Comparison of ENCODE assay signal across 10 cellular contexts in the genomic region with DNA sequence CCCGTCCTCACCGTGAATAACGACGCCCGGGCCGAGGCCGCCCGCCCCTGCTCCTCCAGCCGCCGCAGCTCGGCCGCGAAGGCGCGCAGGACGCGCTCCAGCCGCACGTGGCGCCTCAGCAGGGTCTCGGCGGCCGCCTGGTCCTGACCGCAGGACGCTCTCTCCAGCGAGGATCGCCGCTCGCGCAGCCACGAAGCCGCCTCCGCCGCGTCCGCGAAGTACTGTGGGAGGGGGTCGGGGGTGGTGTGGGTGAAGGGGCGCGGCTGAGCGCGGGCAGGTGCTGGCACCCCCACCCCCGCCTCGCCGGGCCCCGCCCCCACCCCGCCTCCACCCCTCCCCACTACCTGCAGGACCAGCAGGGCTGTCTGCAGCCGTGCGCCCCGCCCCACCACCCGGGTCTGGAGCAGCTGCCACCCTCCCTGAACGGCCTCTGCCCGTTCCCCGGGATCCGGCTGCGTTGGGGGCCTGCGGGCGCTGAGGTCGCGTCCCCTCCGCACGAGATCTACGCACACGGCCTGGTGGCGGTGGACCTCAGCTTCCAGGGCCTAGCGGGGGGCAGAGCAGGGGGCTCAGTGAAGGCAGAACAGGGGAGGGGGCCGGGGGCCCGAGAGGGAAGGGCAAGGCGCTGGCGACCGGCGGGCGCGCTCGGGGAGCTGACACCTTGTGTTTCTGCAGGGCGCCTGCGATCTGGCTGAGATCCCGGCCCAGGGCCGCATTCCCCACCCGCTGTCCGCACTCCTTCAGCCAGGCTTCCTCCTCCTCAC. TPM values are rescaled to one million over a fixed set of nuclear protein-coding genes. Genes with fewer than 3 reads are reported as not detected.
DNase-seq lines count a peak whose midpoint lies in the region; ATAC-seq and TF ChIP-seq lines count a peak whose summit lies in the region.
"Had no signal": no experiment of that assay in that cellular context is flagged by ENCODE, and none has a peak within 500 bp of the region (broad histone marks: within the 10 kb centered on the region; RNA-seq: fewer than 3 reads in every experiment).

No MANE protein-coding gene starts in this region.

- in situ Hi-C loops in astrocyte of the cerebellum (cut with HindIII; ENCODE audit: low sequenced_read_pairs): loop anchor here (25.0 kb wide), 1 partner anchor 95 kb away; no protein-coding TSS in a partner anchor

- no peaks in the 10 kb centered on the region for H3K79me2 ChIP-seq in H9 (ENCODE audit: insufficient read depth, low read length)
- H3K79me2 ChIP-seq in PC-3 (ENCODE audit: low read length): no peaks in the 10 kb centered on the region

- peaks cover 7% of the 10 kb centered on the region; the same call in 1 of the 2 replicates for H3K27me3 ChIP-seq in H9 (ENCODE audit: insufficient read depth, low read length)
- peaks cover 2% of the 10 kb centered on the region for H3K27me3 ChIP-seq in rectal smooth muscle tissue (ENCODE audit: control insufficient read depth, insufficient read depth, low read length)
- no peaks in the 10 kb centered on the region for H3K27me3 ChIP-seq in PC-3 (ENCODE audit: low read length)

- no peak overlapping the region for H2AK5ac ChIP-seq in H9 (ENCODE audit: insufficient read length, low read length)

- peak overlapping the region; percentile 15 for H3K4me3 ChIP-seq in astrocyte of the cerebellum (ENCODE audit: low read depth, low read length)
- H3K4me3 ChIP-seq in iPS-11a (ENCODE audit: low read depth, low read length): peak overlapping the region; percentile 24
- peak overlapping the region; percentile 55 for H3K4me3 ChIP-seq in rectal smooth muscle tissue (ENCODE audit: low read length)
- no peak overlapping the region for H3K4me3 ChIP-seq in PC-3 (ENCODE audit: low read length)

- H2BK20ac ChIP-seq in H9 (ENCODE audit: low read depth, low read length, poor library complexity, severe bottlenecking): no peak overlapping the region

- H3K9me3 Mint-ChIP-seq in H9: no peaks in the 10 kb centered on the region; a peak in 1 of 5 replicates

- no peak overlapping the region for H3K23ac ChIP-seq in H9 (ENCODE audit: insufficient read length, low read depth, low read length)

- no peaks in the 10 kb centered on the region for H3F3A ChIP-seq in PC-3 (ENCODE audit: low read length, unreplicated experiment)

- H3K23me2 ChIP-seq in H9 (ENCODE audit: insufficient read length, low read depth, low read length, poor library complexity, severe bottlenecking): peaks cover 3% of the 10 kb centered on the region

- ATAC-seq in PC-3: no peak
- ATAC-seq in activated CD4-positive, CD25-positive, alpha-beta regulatory T cell treated with anti-CD3 and anti-CD28 coated beads, Interleukin-2, amount 50 U/mL, for 24 hours: no peak

- H3K4me2 ChIP-seq in H9 (ENCODE audit: insufficient read depth, insufficient read length, low read length) (peak overlapping the region; percentile 32), PC-3 (ENCODE audit: low read length) (no peak overlapping the region)

- H2BK120ac ChIP-seq in H9 (ENCODE audit: low read depth, low read length, poor library complexity, severe bottlenecking): no peak overlapping the region

- no peak overlapping the region for H2BK15ac ChIP-seq in H9 (ENCODE audit: low read depth, low read length)

- H4K5ac ChIP-seq in H9 (ENCODE audit: insufficient read length, low read depth, low read length): no peak overlapping the region

- no peak overlapping the region for H2BK5ac ChIP-seq in H9 (ENCODE audit: insufficient read length, low read length)

- no peak overlapping the region for H3T11ph ChIP-seq in H9 (ENCODE audit: low read length)

- H4K8ac ChIP-seq in H9 (replicated peaks; ENCODE audit: insufficient read length, low read depth, low read length): no peak overlapping the region

- H4K91ac ChIP-seq in H9 (ENCODE audit: insufficient read length, low read depth, low read length): no peak overlapping the region

- H2AFZ ChIP-seq in H9 (ENCODE audit: low read length) (no peak overlapping the region), PC-3 (ENCODE audit: low read length) (no peak overlapping the region)

- H3K4me1 Mint-ChIP-seq in H9: peaks cover 4 to 10% of the 10 kb centered on the region in 2 experiments

- DNase-seq in H9: peak; percentile 68
- DNase-seq in astrocyte of the cerebellum (ENCODE audit: low read depth): no peak
- DNase-seq in HPDE6-E6E7 (ENCODE audit: extremely low spot score): no peak
- no peak for DNase-seq in HUDEP-2 (lab: John Stamatoyannopoulos, UW; ENCODE audit: unreplicated experiment in 76 of 76)
- no peak for DNase-seq in PC-3
- DNase-seq: amygdala, T1000 had no signal

- H3K4me1 ChIP-seq in H9 (ENCODE audit: insufficient read depth, low read length): no peaks in the 10 kb centered on the region
- no peaks in the 10 kb centered on the region for H3K4me1 ChIP-seq in rectal smooth muscle tissue (ENCODE audit: control insufficient read depth, insufficient read depth, low read length)
- H3K4me1 ChIP-seq in PC-3 (ENCODE audit: insufficient read depth, low read length): no peaks in the 10 kb centered on the region

- CTCF ChIA-PET in PC-3 (lab: Charles Lee): no interaction called here

- peaks cover 0 to 1% (median 0%) of the 10 kb centered on the region in 3 experiments; a peak in 2 of 7 replicates for H3K36me3 Mint-ChIP-seq in H9 (ENCODE audit: insufficient read depth in 1 of 3, low read depth in 3 of 3)

- H4K20me1 ChIP-seq in H9 (ENCODE audit: control insufficient read depth, insufficient read depth, insufficient read length): no peaks in the 10 kb centered on the region
- H4K20me1 ChIP-seq in PC-3 (ENCODE audit: low read length): no peaks in the 10 kb centered on the region

- H2BK12ac ChIP-seq in H9 (ENCODE audit: insufficient read length, low read depth, low read length): no peak overlapping the region

- no peak overlapping the region for H3K18ac ChIP-seq in H9 (ENCODE audit: insufficient read length, low read depth, low read length)

- no peak for TF ChIP-seq CTCF in H9 (conservative IDR thresholded peaks at IDR 0.05)
- no peak for TF ChIP-seq CTCF in astrocyte of the cerebellum (IDR thresholded peaks at IDR 0.05; ENCODE audit: low read depth, low read length, missing control alignments)
- TF ChIP-seq CTCF in PC-3 (conservative IDR thresholded peaks at IDR 0.05; ENCODE audit: low read depth, low read length): no peak

- no peak overlapping the region; a peak in 1 of 7 replicates for H3K27ac Mint-ChIP-seq in H9

- intact Hi-C loops in PC-3 (cut with micrococcal nuclease): no loop called here

- 0 out of 2 replicates have a peak overlapping the region, but pooled peaks have one; percentile 17 for H3K14ac ChIP-seq in H9 (ENCODE audit: insufficient read depth, low read length)

- H3K4ac ChIP-seq in H9 (ENCODE audit: low read depth, low read length): no peak overlapping the region

- H3K4me3 Mint-ChIP-seq in H9: peak overlapping the region; percentile 46 to 50; a peak in 4 of 5 replicates

- POLR2A ChIA-PET in PC-3 (lab: Charles Lee; ENCODE audit: unreplicated experiment): no interaction called here

- H3K36me3 ChIP-seq in rectal smooth muscle tissue (ENCODE audit: control insufficient read depth, insufficient read depth, low read length) (no peaks in the 10 kb centered on the region), PC-3 (ENCODE audit: low read depth, low read length) (no peaks in the 10 kb centered on the region)

- WGBS in H9 (ENCODE audit: extremely low coverage, insufficient read length, low lambda C conversion rate): no CpG with 5 or more reads among the region's 81 CpGs

- H3K27ac ChIP-seq in H9 (ENCODE audit: insufficient read length, low read depth, low read length): no peak overlapping the region
- H3K27ac ChIP-seq in rectal smooth muscle tissue (ENCODE audit: low read depth, low read length): no peak overlapping the region
- H3K27ac ChIP-seq in PC-3 (ENCODE audit: low read length): no peak overlapping the region

- H3K9me3 ChIP-seq in H9 (ENCODE audit: control insufficient read depth, low read depth, low read length): no peaks in the 10 kb centered on the region
- H3K9me3 ChIP-seq in PC-3 (ENCODE audit: low read length): no peaks in the 10 kb centered on the region

- no peaks in the 10 kb centered on the region for H3K79me1 ChIP-seq in H9 (ENCODE audit: insufficient read depth, low read depth, low read length, poor library complexity, severe bottlenecking)

- H3K56ac ChIP-seq in H9 (ENCODE audit: insufficient read length, low read depth, low read length): no peak overlapping the region

- no peaks in the 10 kb centered on the region for H3K9me2 ChIP-seq in PC-3 (replicated peaks; ENCODE audit: low read length)

- H3K9ac ChIP-seq in H9 (ENCODE audit: extremely low read depth, insufficient read length, low read length): no peak overlapping the region
- H3K9ac ChIP-seq in rectal smooth muscle tissue (ENCODE audit: low read length): no peak overlapping the region
- no peak overlapping the region for H3K9ac ChIP-seq in PC-3 (ENCODE audit: low read length)

- H3K27me3 Mint-ChIP-seq in H9 (ENCODE audit: low read depth): peaks cover 47% of the 10 kb centered on the region

- no TSS peak for BruUV-seq in PC-3 (replicated peaks; lab: Mats Ljungman, UMichigan)

RNA-seq across cellular contexts. Expression of a gene that starts 11.7 kb away (rescaled TPM):
- total RNA-seq in H9 (2021): 0.90 and 0.97 TPM in 2 replicates
- 0.84 and 0.98 TPM in 2 replicates for total RNA-seq in PC-3 (2014; rRNA removed)

RNA-seq across cellular contexts. Expression of a gene that starts 43.5 kb away (rescaled TPM):
- total RNA-seq in H9 (2021) (3.7 and 6.3 TPM in 2 replicates), PC-3 (2014; rRNA removed) (7.0 and 12.2 TPM in 2 replicates)

RNA-seq across cellular contexts. Expression of a gene that starts 54.2 kb away (rescaled TPM):
- total RNA-seq in H9 (2021) (13.3 and 14.3 TPM in 2 replicates), PC-3 (2014; rRNA removed) (8.1 and 13.7 TPM in 2 replicates)
